In the genomic region with DNA sequence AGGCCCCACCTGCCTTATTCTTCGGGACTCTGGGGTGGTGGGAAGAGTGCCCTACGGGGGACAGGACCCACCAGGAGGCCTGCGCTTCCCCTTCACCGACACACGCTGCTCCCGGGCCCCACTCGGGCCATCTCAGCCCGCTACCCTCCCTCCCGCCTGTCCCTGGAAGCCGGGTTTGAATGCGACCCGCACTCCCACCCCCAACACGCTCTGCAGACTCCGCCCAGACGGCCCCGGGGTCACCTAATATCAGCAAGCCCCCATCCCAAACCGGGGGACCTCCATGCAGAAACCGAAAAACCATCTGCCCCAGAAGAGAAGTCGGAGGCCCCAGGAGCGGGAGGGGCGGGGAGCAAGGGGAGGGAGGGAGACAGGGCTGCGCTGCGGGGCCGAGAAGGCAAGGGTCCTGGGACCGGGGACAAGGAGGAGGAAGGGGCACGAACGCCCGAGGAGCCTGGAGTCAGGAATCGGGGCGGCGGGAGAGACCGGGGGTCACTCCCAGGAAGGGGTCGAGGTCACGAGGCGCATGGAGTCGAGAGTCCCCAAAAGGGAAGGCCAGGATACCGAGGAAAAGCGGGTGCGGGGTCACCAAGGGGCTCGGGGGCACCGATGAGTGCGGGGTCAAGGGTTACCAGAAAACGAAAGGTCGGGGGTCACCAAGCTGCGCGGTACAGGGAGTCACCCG, we compare ENCODE assay signal across 8 cellular contexts. TPM values are rescaled to one million over a fixed set of nuclear protein-coding genes. Genes with fewer than 3 reads are reported as not detected.
DNase-seq lines count a peak whose midpoint lies in the region; ATAC-seq and TF ChIP-seq lines count a peak whose summit lies in the region.

No MANE protein-coding gene starts in this region.

- WGBS in gastroesophageal sphincter (ENCODE audit: low coverage in 1 of 2), 2 donors, result 0% methylated on average over 25 of the region's 47 CpGs; no CpG with 5 or more reads in 1 of the 2 donors

- no peaks in the 10 kb centered on the region for H3K27me3 Mint-ChIP-seq in activated CD8-positive, alpha-beta T cell treated with anti-CD3 and anti-CD28 coated beads, Interleukin-2, amount 10 ng/mL, durations not matched to agents 7 days and 5 days (ENCODE audit: low read depth)

- peak overlapping the region; percentile 92 for H3K27ac Mint-ChIP-seq in activated CD8-positive, alpha-beta T cell treated with anti-CD3 and anti-CD28 coated beads, Interleukin-2, amount 10 ng/mL, durations not matched to agents 7 days and 5 days

- peak overlapping the region; percentile 61 to 78 for H3K4me3 ChIP-seq in gastroesophageal sphincter

- peaks cover 37% of the 10 kb centered on the region for H3K4me1 Mint-ChIP-seq in activated CD8-positive, alpha-beta T cell treated with anti-CD3 and anti-CD28 coated beads, Interleukin-2, amount 10 ng/mL, durations not matched to agents 7 days and 5 days (ENCODE audit: low read depth)

- no peak for TF ChIP-seq CTCF in gastroesophageal sphincter (IDR thresholded peaks at IDR 0.05)

- DNase-seq in activated CD4-positive, CD25-positive, alpha-beta regulatory T cell treated with anti-CD3 and anti-CD28 coated beads, Interleukin-2, amount 50 U/mL, for 72 hours, result no peak
- DNase-seq in activated CD8-positive, alpha-beta T cell treated with anti-CD3 and anti-CD28 coated beads, Interleukin-2, amount 10 ng/mL, durations not matched to agents 7 days and 5 days, result peak; percentile 38
- peak; percentile 89 for DNase-seq in posterior vena cava (ENCODE audit: low spot score)
- DNase-seq in NCI-H446 treated with DMSO at 0.1 percent for 48 hours (lab: John Stamatoyannopoulos, UW), result no peak
- no peak for DNase-seq in NCI-H510A (lab: John Stamatoyannopoulos, UW)

- peak overlapping the region; percentile 87 for H3K4me3 Mint-ChIP-seq in activated CD8-positive, alpha-beta T cell treated with anti-CD3 and anti-CD28 coated beads, Interleukin-2, amount 10 ng/mL, durations not matched to agents 7 days and 5 days

- CTCF ChIA-PET in activated CD8-positive, alpha-beta T cell treated with anti-CD3 and anti-CD28 coated beads, Interleukin-2, amount 10 ng/mL, durations not matched to agents 7 days and 5 days (lab: Charles Lee), result no interaction called here

- TF ChIP-seq EP300 in gastroesophageal sphincter (IDR thresholded peaks at IDR 0.05), result no peak

- peak overlapping the region; percentile 88 to 98 (median 95) for H3K27ac ChIP-seq in gastroesophageal sphincter

- no peaks in the 10 kb centered on the region for H3K9me3 ChIP-seq in gastroesophageal sphincter

- peaks cover 0 to 64% (median 33%) of the 10 kb centered on the region in 3 donors for H3K4me1 ChIP-seq in gastroesophageal sphincter

- H3K27me3 ChIP-seq in gastroesophageal sphincter, result no peaks in the 10 kb centered on the region

- no peaks in the 10 kb centered on the region for H3K9me3 Mint-ChIP-seq in activated CD8-positive, alpha-beta T cell treated with anti-CD3 and anti-CD28 coated beads, Interleukin-2, amount 10 ng/mL, durations not matched to agents 7 days and 5 days (ENCODE audit: insufficient read depth)

- H3K36me3 ChIP-seq in gastroesophageal sphincter, result peaks cover 0 to 8% of the 10 kb centered on the region in 2 donors

- POLR2A ChIA-PET in activated CD8-positive, alpha-beta T cell treated with anti-CD3 and anti-CD28 coated beads, Interleukin-2, amount 10 ng/mL, durations not matched to agents 7 days and 5 days (lab: Charles Lee), result interaction anchor here (1.2 kb wide), 1 partner anchor 130 kb away, joined by 3 read pairs; no protein-coding TSS in a partner anchor

- TF ChIP-seq POLR2A in gastroesophageal sphincter (IDR thresholded peaks at IDR 0.05), result no peak

- ATAC-seq in activated CD4-positive, CD25-positive, alpha-beta regulatory T cell treated with anti-CD3 and anti-CD28 coated beads, Interleukin-2, amount 50 U/mL, for 24 hours, result peak; percentile 28 to 34
- ATAC-seq in activated CD8-positive, alpha-beta T cell treated with anti-CD3 and anti-CD28 coated beads, Interleukin-2, amount 10 ng/mL, durations not matched to agents 7 days and 5 days, result peak; percentile 38
- ATAC-seq in gastroesophageal sphincter (no peak), HG03342 (IDR thresholded peaks at IDR 0.05; ENCODE audit: unreplicated experiment) (no peak)

- intact Hi-C loops in posterior vena cava (cut with DNase I), result loop anchor here (5.0 to 10.0 kb wide), 2 partner anchors 41 to 289 kb away; no protein-coding TSS in a partner anchor

- peaks cover 13% of the 10 kb centered on the region for H3K36me3 Mint-ChIP-seq in activated CD8-positive, alpha-beta T cell treated with anti-CD3 and anti-CD28 coated beads, Interleukin-2, amount 10 ng/mL, durations not matched to agents 7 days and 5 days (ENCODE audit: low read depth)

RNA-seq across cellular contexts. Expression of gene SBNO2, which starts 0.8 kb away (rescaled TPM):
- total RNA-seq in activated CD8-positive, alpha-beta T cell treated with anti-CD3 and anti-CD28 coated beads, Interleukin-2, amount 10 ng/mL, durations not matched to agents 7 days and 5 days, result 10 to 100 TPM; 58.6 to 70.5 TPM
- total RNA-seq in gastroesophageal sphincter, result 10 to 100 TPM; 14.9 to 67.2 (median 20.9) TPM
- 10 to 100 TPM; 63.5 to 71.0 TPM for total RNA-seq in posterior vena cava

RNA-seq across cellular contexts. Expression of gene STK11, which starts 32.3 kb away (rescaled TPM):
- 10 to 100 TPM; 68.8 to 70.8 TPM for total RNA-seq in activated CD8-positive, alpha-beta T cell treated with anti-CD3 and anti-CD28 coated beads, Interleukin-2, amount 10 ng/mL, durations not matched to agents 7 days and 5 days
- 10 to 100 TPM; 56.8 to 80.7 (median 60.9) TPM for total RNA-seq in gastroesophageal sphincter
- 10 to 100 TPM; 32.5 to 35.9 TPM for total RNA-seq in posterior vena cava

Comparison
In these comparisons a context has a peak if more than half of its experiments do, and no peak if none do; other contexts are left out.
1. ATAC-seq: peak in activated CD4-positive, CD25-positive, alpha-beta regulatory T cell treated with anti-CD3 and anti-CD28 coated beads, Interleukin-2, amount 50 U/mL, for 24 hours (2 of 2) and activated CD8-positive, alpha-beta T cell treated with anti-CD3 and anti-CD28 coated beads, Interleukin-2, amount 10 ng/mL, durations not matched to agents 7 days and 5 days (single experiment); none in gastroesophageal sphincter (single experiment) and HG03342 (single experiment).
2. DNase-seq: peak in activated CD8-positive, alpha-beta T cell treated with anti-CD3 and anti-CD28 coated beads, Interleukin-2, amount 10 ng/mL, durations not matched to agents 7 days and 5 days (single experiment) and posterior vena cava (single experiment); none in activated CD4-positive, CD25-positive, alpha-beta regulatory T cell treated with anti-CD3 and anti-CD28 coated beads, Interleukin-2, amount 50 U/mL, for 72 hours (single experiment), NCI-H446 treated with DMSO at 0.1 percent for 48 hours (single experiment) and NCI-H510A (single experiment).